ENCODE assay signal across 8 cellular contexts in genomic region chr11:9900253-9900652, GRCh38.
A peak's percentile ranks its signal among the peaks of the same experiment; 100 is the strongest.
DNase-seq lines count a peak whose midpoint lies in the region; FAIRE-seq and TF ChIP-seq lines count a peak whose summit lies in the region.
"Not testable (repeated sequence)": the region's sequence is repeated elsewhere in the genome, so short reads cannot be mapped to it uniquely, and the experiment has no call there.

No MANE protein-coding gene starts in this region.

- not testable (repeated sequence) for H3K79me2 ChIP-seq in keratinocyte (ENCODE audit: control insufficient read depth, insufficient read depth, low read length)

- H3K9ac ChIP-seq in adipocyte (ENCODE audit: low read length); keratinocyte (ENCODE audit: control insufficient read depth, extremely low read depth, insufficient read depth, low read length): not testable (repeated sequence)

- not testable (repeated sequence) for H3K27me3 ChIP-seq in MG63; adipocyte (replicated peaks; ENCODE audit: control insufficient read depth, insufficient read depth, low read length); keratinocyte (ENCODE audit: control insufficient read depth, extremely low read depth, insufficient read depth, low read length); small intestine (ENCODE audit: control insufficient read depth in 2 of 2, insufficient read depth in 2 of 2, low read length in 2 of 2)

- H3K9me3 ChIP-seq in MG63; adipocyte (ENCODE audit: control insufficient read depth, low read length); keratinocyte (ENCODE audit: control insufficient read depth, low read depth, low read length); small intestine (ENCODE audit: control insufficient read depth, low read depth): not testable (repeated sequence)

- not testable (repeated sequence) for H3K4me3 ChIP-seq in AG09309 (ENCODE audit: control insufficient read depth, low read depth, low read length); MG63; adipocyte (ENCODE audit: low read length); keratinocyte (ENCODE audit: control insufficient read depth in 2 of 3, extremely low read depth in 1 of 3, insufficient read depth in 2 of 3, low read depth in 1 of 3, low read length in 3 of 3); small intestine (ENCODE audit: low read depth in 1 of 2, low read length in 2 of 2)

- TF ChIP-seq CTCF in AG09309 (IDR thresholded peaks at IDR 0.05; ENCODE audit: control insufficient read depth, insufficient read depth, low read depth, low read length, missing control alignments); RWPE1 (conservative IDR thresholded peaks at IDR 0.05; ENCODE audit: low read depth); keratinocyte (optimal IDR thresholded peaks at IDR 0.05 in 1 of 3, IDR thresholded peaks at IDR 0.05 in 1 of 3, conservative IDR thresholded peaks at IDR 0.05 in 1 of 3; ENCODE audit: extremely low read depth in 1 of 3, insufficient read depth in 2 of 3, low read length in 3 of 3): not testable (repeated sequence)

- not testable (repeated sequence) for H2AFZ ChIP-seq in keratinocyte (ENCODE audit: control insufficient read depth, low read length)

- H3K36me3 ChIP-seq in MG63; adipocyte (ENCODE audit: control insufficient read depth, insufficient read depth, low read length, severe bottlenecking); keratinocyte (ENCODE audit: control insufficient read depth in 2 of 2, extremely low read depth in 1 of 2, insufficient read depth in 2 of 2, low read length in 2 of 2); small intestine (ENCODE audit: control insufficient read depth in 2 of 2, insufficient read depth in 2 of 2, low read length in 2 of 2): not testable (repeated sequence)

- not testable (repeated sequence) for H3K9me1 ChIP-seq in keratinocyte (ENCODE audit: control insufficient read depth, extremely low read depth, insufficient read depth, low read length)

- peak; percentile 81 for DNase-seq in AG09309 (ENCODE audit: low read depth)
- peak; percentile 95 for DNase-seq in H4 (ENCODE audit: low spot score)
- DNase-seq in MG63, result peak; percentile 94
- peak; percentile 81 for DNase-seq in RWPE1 (ENCODE audit: low spot score)
- peak; percentile 75 for DNase-seq in adipocyte (ENCODE audit: low read depth)
- DNase-seq in dermis blood vessel endothelial cell, result peak; percentile 60
- peak; percentile 65 for DNase-seq in keratinocyte (ENCODE audit: low read depth, low spot score)
- peak; percentile 47 for DNase-seq in small intestine

- not testable (repeated sequence) for H4K20me1 ChIP-seq in keratinocyte (ENCODE audit: control insufficient read depth, extremely low read depth, insufficient read depth, low read length)

- FAIRE-seq in keratinocyte (lab: Jason Lieb, UNC), result peak; percentile 88
- FAIRE-seq in small intestine (lab: Jason Lieb, UNC), result not testable (repeated sequence)

- POLR2A ChIA-PET in RWPE1 (lab: Yijun Ruan, JAX; ENCODE audit: low non-redundant PET), result not testable (repeated sequence)

- CTCF ChIA-PET in RWPE1 (lab: Yijun Ruan, JAX), result not testable (repeated sequence)

- dilution Hi-C loops in keratinocyte (cut with MboI; ENCODE audit: extremely low pct_ligation_motif_present, low sequenced_read_pairs), result not testable (repeated sequence)

- H3K4me1 ChIP-seq in adipocyte (ENCODE audit: control insufficient read depth, insufficient read depth, low read length) (peaks cover 12% of the 10 kb centered on the region), keratinocyte (ENCODE audit: control insufficient read depth, extremely low read depth, insufficient read depth, low read length) (peaks cover 16% of the 10 kb centered on the region)
- not testable (repeated sequence) for H3K4me1 ChIP-seq in small intestine (ENCODE audit: control insufficient read depth in 2 of 2, insufficient read depth in 1 of 2, low read depth in 1 of 2, low read length in 1 of 2)

- H3K27ac ChIP-seq in RWPE1 (peak overlapping the region; percentile 70), keratinocyte (ENCODE audit: control insufficient read depth, insufficient read depth, low read length) (peak overlapping the region; percentile 69)
- H3K27ac ChIP-seq in small intestine (ENCODE audit: low read depth in 1 of 2, low read length in 1 of 2), result not testable (repeated sequence)

- peak overlapping the region; percentile 29 for H3K4me2 ChIP-seq in keratinocyte (ENCODE audit: control insufficient read depth, extremely low read depth, insufficient read depth, low read depth, low read length)

- 90 to 91% (median 90%) methylated on average over 8 of the region's 8 CpGs for WGBS in small intestine, 3 donors
